In genomic region chr11:72298931-72299330, GRCh38 we compare ENCODE assay signal across 1 cellular context.
TF ChIP-seq lines count a peak whose summit lies in the region.

No MANE protein-coding gene starts in this region.

TF ChIP-seq in GM23338, 12 proteins besides CTCF, POLR2A, EP300 and RAD21:
- TF ChIP-seq, protein P1, sequence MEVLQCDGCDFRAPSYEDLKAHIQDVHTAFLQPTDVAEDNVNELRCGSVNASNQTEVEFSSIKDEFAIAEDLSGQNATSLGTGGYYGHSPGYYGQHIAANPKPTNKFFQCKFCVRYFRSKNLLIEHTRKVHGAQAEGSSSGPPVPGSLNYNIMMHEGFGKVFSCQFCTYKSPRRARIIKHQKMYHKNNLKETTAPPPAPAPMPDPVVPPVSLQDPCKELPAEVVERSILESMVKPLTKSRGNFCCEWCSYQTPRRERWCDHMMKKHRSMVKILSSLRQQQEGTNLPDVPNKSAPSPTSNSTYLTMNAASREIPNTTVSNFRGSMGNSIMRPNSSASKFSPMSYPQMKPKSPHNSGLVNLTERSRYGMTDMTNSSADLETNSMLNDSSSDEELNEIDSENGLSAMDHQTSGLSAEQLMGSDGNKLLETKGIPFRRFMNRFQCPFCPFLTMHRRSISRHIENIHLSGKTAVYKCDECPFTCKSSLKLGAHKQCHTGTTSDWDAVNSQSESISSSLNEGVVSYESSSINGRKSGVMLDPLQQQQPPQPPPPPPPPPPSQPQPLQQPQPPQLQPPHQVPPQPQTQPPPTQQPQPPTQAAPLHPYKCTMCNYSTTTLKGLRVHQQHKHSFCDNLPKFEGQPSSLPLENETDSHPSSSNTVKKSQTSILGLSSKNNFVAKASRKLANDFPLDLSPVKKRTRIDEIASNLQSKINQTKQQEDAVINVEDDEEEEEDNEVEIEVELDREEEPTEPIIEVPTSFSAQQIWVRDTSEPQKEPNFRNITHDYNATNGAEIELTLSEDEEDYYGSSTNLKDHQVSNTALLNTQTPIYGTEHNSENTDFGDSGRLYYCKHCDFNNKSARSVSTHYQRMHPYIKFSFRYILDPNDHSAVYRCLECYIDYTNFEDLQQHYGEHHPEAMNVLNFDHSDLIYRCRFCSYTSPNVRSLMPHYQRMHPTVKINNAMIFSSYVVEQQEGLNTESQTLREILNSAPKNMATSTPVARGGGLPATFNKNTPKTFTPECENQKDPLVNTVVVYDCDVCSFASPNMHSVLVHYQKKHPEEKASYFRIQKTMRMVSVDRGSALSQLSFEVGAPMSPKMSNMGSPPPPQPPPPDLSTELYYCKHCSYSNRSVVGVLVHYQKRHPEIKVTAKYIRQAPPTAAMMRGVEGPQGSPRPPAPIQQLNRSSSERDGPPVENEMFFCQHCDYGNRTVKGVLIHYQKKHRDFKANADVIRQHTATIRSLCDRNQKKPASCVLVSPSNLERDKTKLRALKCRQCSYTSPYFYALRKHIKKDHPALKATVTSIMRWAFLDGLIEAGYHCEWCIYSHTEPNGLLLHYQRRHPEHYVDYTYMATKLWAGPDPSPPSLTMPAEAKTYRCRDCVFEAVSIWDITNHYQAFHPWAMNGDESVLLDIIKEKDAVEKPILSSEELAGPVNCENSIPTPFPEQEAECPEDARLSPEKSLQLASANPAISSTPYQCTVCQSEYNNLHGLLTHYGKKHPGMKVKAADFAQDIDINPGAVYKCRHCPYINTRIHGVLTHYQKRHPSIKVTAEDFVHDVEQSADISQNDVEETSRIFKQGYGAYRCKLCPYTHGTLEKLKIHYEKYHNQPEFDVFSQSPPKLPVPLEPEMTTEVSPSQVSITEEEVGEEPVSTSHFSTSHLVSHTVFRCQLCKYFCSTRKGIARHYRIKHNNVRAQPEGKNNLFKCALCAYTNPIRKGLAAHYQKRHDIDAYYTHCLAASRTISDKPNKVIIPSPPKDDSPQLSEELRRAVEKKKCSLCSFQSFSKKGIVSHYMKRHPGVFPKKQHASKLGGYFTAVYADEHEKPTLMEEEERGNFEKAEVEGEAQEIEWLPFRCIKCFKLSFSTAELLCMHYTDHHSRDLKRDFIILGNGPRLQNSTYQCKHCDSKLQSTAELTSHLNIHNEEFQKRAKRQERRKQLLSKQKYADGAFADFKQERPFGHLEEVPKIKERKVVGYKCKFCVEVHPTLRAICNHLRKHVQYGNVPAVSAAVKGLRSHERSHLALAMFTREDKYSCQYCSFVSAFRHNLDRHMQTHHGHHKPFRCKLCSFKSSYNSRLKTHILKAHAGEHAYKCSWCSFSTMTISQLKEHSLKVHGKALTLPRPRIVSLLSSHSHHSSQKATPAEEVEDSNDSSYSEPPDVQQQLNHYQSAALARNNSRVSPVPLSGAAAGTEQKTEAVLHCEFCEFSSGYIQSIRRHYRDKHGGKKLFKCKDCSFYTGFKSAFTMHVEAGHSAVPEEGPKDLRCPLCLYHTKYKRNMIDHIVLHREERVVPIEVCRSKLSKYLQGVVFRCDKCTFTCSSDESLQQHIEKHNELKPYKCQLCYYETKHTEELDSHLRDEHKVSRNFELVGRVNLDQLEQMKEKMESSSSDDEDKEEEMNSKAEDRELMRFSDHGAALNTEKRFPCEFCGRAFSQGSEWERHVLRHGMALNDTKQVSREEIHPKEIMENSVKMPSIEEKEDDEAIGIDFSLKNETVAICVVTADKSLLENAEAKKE (CRISPR knock-in tag; IDR thresholded peaks at IDR 0.05), result no peak
- TF ChIP-seq EZH2 (IDR thresholded peaks at IDR 0.05; ENCODE audit: low read depth, unreplicated experiment), result no peak
- TF ChIP-seq CREB1 (CRISPR knock-in tag; IDR thresholded peaks at IDR 0.05; ENCODE audit: low read depth), result no peak
- TF ChIP-seq STAT1 (IDR thresholded peaks at IDR 0.05; ENCODE audit: unreplicated experiment), result no peak
- TF ChIP-seq, protein P2, sequence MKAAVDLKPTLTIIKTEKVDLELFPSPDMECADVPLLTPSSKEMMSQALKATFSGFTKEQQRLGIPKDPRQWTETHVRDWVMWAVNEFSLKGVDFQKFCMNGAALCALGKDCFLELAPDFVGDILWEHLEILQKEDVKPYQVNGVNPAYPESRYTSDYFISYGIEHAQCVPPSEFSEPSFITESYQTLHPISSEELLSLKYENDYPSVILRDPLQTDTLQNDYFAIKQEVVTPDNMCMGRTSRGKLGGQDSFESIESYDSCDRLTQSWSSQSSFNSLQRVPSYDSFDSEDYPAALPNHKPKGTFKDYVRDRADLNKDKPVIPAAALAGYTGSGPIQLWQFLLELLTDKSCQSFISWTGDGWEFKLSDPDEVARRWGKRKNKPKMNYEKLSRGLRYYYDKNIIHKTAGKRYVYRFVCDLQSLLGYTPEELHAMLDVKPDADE (IDR thresholded peaks at IDR 0.05), result no peak
- TF ChIP-seq JUNB (IDR thresholded peaks at IDR 0.05; ENCODE audit: unreplicated experiment), result no peak
- TF ChIP-seq REST (IDR thresholded peaks at IDR 0.05; ENCODE audit: unreplicated experiment), result no peak
- no peak for TF ChIP-seq ZNF114 (CRISPR knock-in tag; IDR thresholded peaks at IDR 0.05)
- TF ChIP-seq ZNF331 (CRISPR knock-in tag; IDR thresholded peaks at IDR 0.05; ENCODE audit: low read depth), result no peak
- no peak for TF ChIP-seq NANOG (IDR thresholded peaks at IDR 0.05; ENCODE audit: borderline replicate concordance)
- no peak for TF ChIP-seq EZH2phosphoT487 (IDR thresholded peaks at IDR 0.05; ENCODE audit: unreplicated experiment)
- TF ChIP-seq POLR2AphosphoS5 (IDR thresholded peaks at IDR 0.05; ENCODE audit: low read depth), result no peak
